ENCODE assay signal across 5 cellular contexts in genomic region chr1:177833631-177834030, GRCh38.
"Had no signal": no experiment of that assay in that cellular context is flagged by ENCODE, and none has a peak within 500 bp of the region (broad histone marks: within the 10 kb centered on the region; RNA-seq: fewer than 3 reads in every experiment).

No MANE protein-coding gene starts in this region.

- H3K27ac ChIP-seq: HL-60 had no signal

- H3K4me3 ChIP-seq: K562 had no signal

- DNase-seq: IMR-90, KBM-7, KG1 had no signal
